26 cellular contexts compared by ENCODE assay signal in genomic region chr9:125551781-125552180, GRCh38.
"Had no signal": no experiment of that assay in that cellular context is flagged by ENCODE, and none has a peak within 500 bp of the region (broad histone marks: within the 10 kb centered on the region; RNA-seq: fewer than 3 reads in every experiment).

No MANE protein-coding gene starts in this region.

- H3K27me3 Mint-ChIP-seq: activated CD4-positive, alpha-beta memory T cell treated with anti-CD3 and anti-CD28 coated beads, Interleukin-2, amount 10 ng/mL, durations not matched to agents 7 days and 5 days; activated CD4-positive, alpha-beta T cell treated with anti-CD3 and anti-CD28 coated beads, Interleukin-2, amount 10 ng/mL, durations not matched to agents 7 days and 5 days; activated T-helper 17 cell treated with anti-CD3 and anti-CD28 coated beads, Interleukin-2, amount 50 U/mL, for 72 hours; central memory CD8-positive, alpha-beta T cell; dendritic cell treated with granulocyte-macrophage colony-stimulating factor and Interleukin-4, amounts not matched to agents 40 ng/mL and 50 ng/mL, for 4 days had no signal

- H3K27ac ChIP-seq: lower lobe of right lung, prostate gland, tibial nerve had no signal

- H3K9me3 ChIP-seq: breast epithelium, esophagus muscularis mucosa, lower lobe of right lung, mucosa of descending colon, ovary, prostate gland, sigmoid colon, stomach, tibial nerve had no signal

- H3K4me3 ChIP-seq: breast epithelium, esophagus muscularis mucosa, lower lobe of right lung, mucosa of descending colon, ovary, prostate gland, sigmoid colon, stomach, tibial nerve had no signal

- ATAC-seq: activated T-cell treated with anti-CD3 and anti-CD28 coated beads, Interleukin-2, amount 50 U/mL, for 4 hours; activated T-helper 17 cell treated with anti-CD3 and anti-CD28 coated beads, Interleukin-2, amount 50 U/mL, for 72 hours; left lobe of liver; lower lobe of right lung; mucosa of descending colon; stimulated activated effector memory CD8-positive, alpha-beta T cell treated with anti-CD3 and anti-CD28 coated beads, Interleukin-12 subunit alpha, Interleukin-12 subunit beta, amount 100 ng/mL, for 72 hours had no signal

- H3K4me3 Mint-ChIP-seq: activated CD4-positive, alpha-beta memory T cell treated with anti-CD3 and anti-CD28 coated beads, Interleukin-2, amount 10 ng/mL, durations not matched to agents 7 days and 5 days; activated CD4-positive, alpha-beta T cell treated with anti-CD3 and anti-CD28 coated beads, Interleukin-2, amount 10 ng/mL, durations not matched to agents 7 days and 5 days; activated T-cell treated with anti-CD3 and anti-CD28 coated beads, Interleukin-2, amount 50 U/mL, for 4 hours; activated T-helper 17 cell treated with anti-CD3 and anti-CD28 coated beads, Interleukin-2, amount 50 U/mL, for 72 hours; central memory CD8-positive, alpha-beta T cell; dendritic cell treated with granulocyte-macrophage colony-stimulating factor and Interleukin-4, amounts not matched to agents 40 ng/mL and 50 ng/mL, for 4 days; endodermal cell; stimulated activated effector memory CD8-positive, alpha-beta T cell treated with anti-CD3 and anti-CD28 coated beads, Interleukin-12 subunit alpha, Interleukin-12 subunit beta, amount 100 ng/mL, for 72 hours had no signal

- H3K27me3 ChIP-seq: breast epithelium, esophagus muscularis mucosa, ovary, sigmoid colon, stomach, tibial nerve had no signal

- H3K4me1 Mint-ChIP-seq: activated CD4-positive, alpha-beta memory T cell treated with anti-CD3 and anti-CD28 coated beads, Interleukin-2, amount 10 ng/mL, durations not matched to agents 7 days and 5 days; activated CD4-positive, alpha-beta T cell treated with anti-CD3 and anti-CD28 coated beads, Interleukin-2, amount 10 ng/mL, durations not matched to agents 7 days and 5 days; activated T-helper 17 cell treated with anti-CD3 and anti-CD28 coated beads, Interleukin-2, amount 50 U/mL, for 72 hours had no signal

- DNase-seq: activated CD4-positive, alpha-beta memory T cell treated with anti-CD3 and anti-CD28 coated beads, Interleukin-2, amount 10 ng/mL, durations not matched to agents 7 days and 5 days; activated CD4-positive, alpha-beta T cell treated with anti-CD3 and anti-CD28 coated beads for 1 hour; activated CD4-positive, alpha-beta T cell treated with anti-CD3 and anti-CD28 coated beads, Interleukin-2, amount 10 ng/mL, durations not matched to agents 7 days and 5 days; activated gamma-delta T cell treated with Interleukin-2 at 50 U/mL for 16 hours; activated naive CD4-positive, alpha-beta T cell treated with anti-CD3 and anti-CD28 coated beads, Interleukin-2, amount 50 U/mL, for 16 hours; activated T-cell treated with anti-CD3 and anti-CD28 coated beads, Interleukin-2, amount 50 U/mL, for 4 hours; endodermal cell; foreskin melanocyte; kidney glomerular epithelial cell; lower lobe of right lung; mesenchymal stem cell; mucosa of descending colon; ovary; sigmoid colon; small intestine; stimulated activated CD4-positive, alpha-beta T cell treated with anti-CD3 and anti-CD28 coated beads, Interleukin-4, amount 100 ng/mL, for 24 hours; stomach had no signal

- H3K27ac Mint-ChIP-seq: activated CD4-positive, alpha-beta memory T cell treated with anti-CD3 and anti-CD28 coated beads, Interleukin-2, amount 10 ng/mL, durations not matched to agents 7 days and 5 days; activated CD4-positive, alpha-beta T cell treated with anti-CD3 and anti-CD28 coated beads, Interleukin-2, amount 10 ng/mL, durations not matched to agents 7 days and 5 days; activated T-helper 17 cell treated with anti-CD3 and anti-CD28 coated beads, Interleukin-2, amount 50 U/mL, for 72 hours; dendritic cell treated with granulocyte-macrophage colony-stimulating factor and Interleukin-4, amounts not matched to agents 40 ng/mL and 50 ng/mL, for 4 days; endodermal cell; stimulated activated effector memory CD8-positive, alpha-beta T cell treated with anti-CD3 and anti-CD28 coated beads, Interleukin-12 subunit alpha, Interleukin-12 subunit beta, amount 100 ng/mL, for 72 hours had no signal

- H3K36me3 ChIP-seq: breast epithelium, esophagus muscularis mucosa, lower lobe of right lung, ovary, prostate gland, sigmoid colon, stomach, tibial nerve had no signal

- H3K9me3 Mint-ChIP-seq: activated CD4-positive, alpha-beta memory T cell treated with anti-CD3 and anti-CD28 coated beads, Interleukin-2, amount 10 ng/mL, durations not matched to agents 7 days and 5 days; activated CD4-positive, alpha-beta T cell treated with anti-CD3 and anti-CD28 coated beads, Interleukin-2, amount 10 ng/mL, durations not matched to agents 7 days and 5 days; activated T-cell treated with anti-CD3 and anti-CD28 coated beads, Interleukin-2, amount 50 U/mL, for 4 hours; activated T-helper 17 cell treated with anti-CD3 and anti-CD28 coated beads, Interleukin-2, amount 50 U/mL, for 72 hours; central memory CD8-positive, alpha-beta T cell; dendritic cell treated with granulocyte-macrophage colony-stimulating factor and Interleukin-4, amounts not matched to agents 40 ng/mL and 50 ng/mL, for 4 days; endodermal cell; stimulated activated effector memory CD8-positive, alpha-beta T cell treated with anti-CD3 and anti-CD28 coated beads, Interleukin-12 subunit alpha, Interleukin-12 subunit beta, amount 100 ng/mL, for 72 hours had no signal
